10 cellular contexts compared by ENCODE assay signal in genomic region chr6:16413399-16413798, GRCh38.
DNase-seq lines count a peak whose midpoint lies in the region; ATAC-seq, FAIRE-seq and TF ChIP-seq lines count a peak whose summit lies in the region.
"Had no signal": no experiment of that assay in that cellular context is flagged by ENCODE, and none has a peak within 500 bp of the region (broad histone marks: within the 10 kb centered on the region; RNA-seq: fewer than 3 reads in every experiment).

No MANE protein-coding gene starts in this region.

- TF ChIP-seq POLR2A in H54 (IDR thresholded peaks at IDR 0.05; ENCODE audit: low read depth, low read length): no peak

- no peak for FAIRE-seq in H54 (lab: Jason Lieb, UNC)

- H3K4me1 Mint-ChIP-seq in T-cell: peaks cover 31 to 49% (median 32%) of the 10 kb centered on the region in 3 donors

- no peak for TF ChIP-seq CTCF in GM06990 (IDR thresholded peaks at IDR 0.05; ENCODE audit: insufficient read depth, low read length, poor library complexity, severe bottlenecking)

- POLR2A ChIA-PET in T-cell (lab: Charles Lee): interaction anchor here (1.0 to 1.4 kb wide), 4 partner anchors 10 to 348 kb away, joined by 4 to 5 read pairs (median 4); partner anchors contain the start of gene ATXN1 (in 1 of the 2)

- peak; percentile 46 for ATAC-seq in GM21447 (IDR thresholded peaks at IDR 0.05; ENCODE audit: unreplicated experiment)
- peak in 3 of 4 experiments; percentile 43 to 75 (median 49) for ATAC-seq in T-cell (replicated peaks in 1 of 4)
- no peak for ATAC-seq in GM19397 (IDR thresholded peaks at IDR 0.05; ENCODE audit: unreplicated experiment)

- H3K27ac Mint-ChIP-seq in T-cell: peak overlapping the region; percentile 82 to 84

- no peaks in the 10 kb centered on the region for H3K27me3 Mint-ChIP-seq in T-cell

- peak overlapping the region; percentile 39 to 83 (median 72) for H3K4me3 Mint-ChIP-seq in T-cell

- no peaks in the 10 kb centered on the region for H3K36me3 Mint-ChIP-seq in T-cell

- peak overlapping the region; percentile 43 for H3K4me3 ChIP-seq in GM06990 (replicated peaks; ENCODE audit: low read depth, low read length)

- peak; percentile 38 for DNase-seq in GM06990 (ENCODE audit: extremely low read depth, insufficient read length)
- peak in 2 of 34 experiments; percentile 13 to 31 for DNase-seq in T-cell
- DNase-seq in effector CD4-positive, alpha-beta T cell: peak; percentile 45
- no peak for DNase-seq in SW480 (ENCODE audit: low spot score)
- DNase-seq in H54 (ENCODE audit: insufficient read length, low spot score): no peak
- DNase-seq in NCI-H748 (lab: John Stamatoyannopoulos, UW; ENCODE audit: unreplicated experiment): no peak
- DNase-seq: activated CD8-positive, alpha-beta memory T cell treated with anti-CD3 and anti-CD28 coated beads, Interleukin-2, amount 50 U/mL, for 4 hours; DMS53 had no signal

- CTCF ChIA-PET in T-cell (lab: Charles Lee): interaction anchor here (0.5 to 1.4 kb wide), 7 partner anchors 10 to 350 kb away, joined by 3 to 6 read pairs (median 4); no protein-coding TSS in a partner anchor

- H3K27me3 ChIP-seq in GM06990 (replicated peaks; ENCODE audit: control insufficient read depth, insufficient read depth, low read length): no peaks in the 10 kb centered on the region

- H3K9me3 Mint-ChIP-seq in T-cell: no peaks in the 10 kb centered on the region

- H3K36me3 ChIP-seq in GM06990 (ENCODE audit: control insufficient read depth, insufficient read depth, low read length): no peaks in the 10 kb centered on the region

Comparison
In these comparisons a context has a peak if more than half of its experiments do, and no peak if none do; other contexts are left out.
1. DNase-seq: peak in GM06990 (single experiment) and effector CD4-positive, alpha-beta T cell (single experiment); none in SW480 (single experiment), H54 (single experiment) and NCI-H748 (single experiment).